In the genomic region with DNA sequence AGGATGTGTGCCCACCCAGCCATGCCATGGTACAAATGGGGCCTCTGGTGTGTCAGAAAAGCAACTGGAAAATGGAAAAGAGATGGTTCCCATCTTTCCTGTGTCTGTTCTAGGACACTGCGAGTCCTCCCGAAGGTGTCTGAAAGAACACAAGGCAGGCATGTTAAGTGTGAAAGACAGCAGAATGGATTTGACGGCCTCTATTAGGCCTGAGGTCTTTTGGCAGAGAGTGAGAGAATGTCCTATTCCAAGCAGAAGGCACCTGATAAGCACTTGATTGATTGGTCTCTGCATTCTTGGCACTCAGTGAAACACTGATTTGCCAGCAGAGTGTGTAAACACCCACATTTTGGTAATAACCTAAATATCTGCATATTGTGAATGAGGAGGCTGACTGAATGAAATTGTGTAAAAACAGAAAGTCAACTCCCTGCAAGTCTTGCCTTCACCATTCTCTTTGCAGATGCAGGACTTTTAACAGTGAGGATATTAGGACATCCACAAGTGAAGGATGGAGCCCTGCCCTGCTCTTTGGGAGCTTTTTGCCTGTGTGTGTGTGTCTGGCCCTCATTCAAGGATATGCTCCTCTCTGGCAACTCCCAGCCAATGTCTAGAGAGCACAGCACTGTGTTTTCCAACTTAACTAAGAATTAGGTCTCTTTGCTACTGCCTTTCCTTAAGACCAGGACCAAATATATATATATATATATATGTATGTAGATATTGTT, we compare ENCODE assay signal across 23 cellular contexts.
"Had no signal": no experiment of that assay in that cellular context is flagged by ENCODE, and none has a peak within 500 bp of the region (broad histone marks: within the 10 kb centered on the region; RNA-seq: fewer than 3 reads in every experiment).

No MANE protein-coding gene starts in this region.

- H3K4me1 ChIP-seq: left ventricle myocardium inferior, pancreas, prostate gland, right lobe of liver, tibial nerve, uterus had no signal

- H3K27ac ChIP-seq: left ventricle myocardium inferior, pancreas, prostate gland, right lobe of liver, tibial nerve, uterus had no signal

- H3K9me3 ChIP-seq: left ventricle myocardium inferior, mucosa of descending colon, pancreas, prostate gland, right lobe of liver, tibial nerve, uterus had no signal

- DNase-seq: islet precursor cell; left ventricle myocardium inferior; midbrain; mucosa of descending colon; naive thymus-derived CD4-positive, alpha-beta T cell; nucleus accumbens; pancreas; retina; right lobe of liver; stimulated activated CD4-positive, alpha-beta T cell treated with anti-CD3 and anti-CD28 coated beads, Interleukin-1b, Interleukin-23, amount 100 ng/mL, for 48 hours; stimulated activated CD4-positive, alpha-beta T cell treated with anti-CD3 and anti-CD28 coated beads, Interleukin-2, amount 100 ng/mL, for 48 hours; stimulated activated CD4-positive, alpha-beta T cell treated with anti-CD3 and anti-CD28 coated beads, Interleukin-4, amount 100 ng/mL, for 4 hours; stimulated activated CD8-positive, alpha-beta memory T cell treated with anti-CD3 and anti-CD28 coated beads, Interleukin-4, amount 100 ng/mL, for 48 hours; stimulated activated naive CD4-positive, alpha-beta T cell treated with Interleukin-2 at 50 U/mL for 16 hours; stimulated activated naive CD8-positive, alpha-beta T cell treated with anti-CD3 and anti-CD28 coated beads, Interleukin-15, amount 100 ng/mL, for 72 hours; substantia nigra; uterus had no signal

- H3K27me3 ChIP-seq: right lobe of liver, tibial nerve, uterus had no signal

- ATAC-seq: mucosa of descending colon; naive thymus-derived CD4-positive, alpha-beta T cell; natural killer cell treated with Interleukin-12 subunit alpha and Interleukin-12 subunit beta and Interleukin-15 and Interleukin-18, amount 100 ng/mL, for 72 hours; pancreas; right lobe of liver; stimulated activated memory B cell treated with anti-CD40 and anti-IgM and Interleukin-4, amounts not matched to agents 10 μg/mL and 1 μg/mL and 100 μg/mL, for 72 hours; stimulated activated naive CD8-positive, alpha-beta T cell treated with anti-CD3 and anti-CD28 coated beads, Interleukin-15, amount 100 ng/mL, for 72 hours had no signal

- H3K4me3 ChIP-seq: left ventricle myocardium inferior, lung, mucosa of descending colon, pancreas, prostate gland, right lobe of liver, smooth muscle cell, tibial nerve, uterus had no signal
